9 cellular contexts compared by ENCODE assay signal in the genomic region with DNA sequence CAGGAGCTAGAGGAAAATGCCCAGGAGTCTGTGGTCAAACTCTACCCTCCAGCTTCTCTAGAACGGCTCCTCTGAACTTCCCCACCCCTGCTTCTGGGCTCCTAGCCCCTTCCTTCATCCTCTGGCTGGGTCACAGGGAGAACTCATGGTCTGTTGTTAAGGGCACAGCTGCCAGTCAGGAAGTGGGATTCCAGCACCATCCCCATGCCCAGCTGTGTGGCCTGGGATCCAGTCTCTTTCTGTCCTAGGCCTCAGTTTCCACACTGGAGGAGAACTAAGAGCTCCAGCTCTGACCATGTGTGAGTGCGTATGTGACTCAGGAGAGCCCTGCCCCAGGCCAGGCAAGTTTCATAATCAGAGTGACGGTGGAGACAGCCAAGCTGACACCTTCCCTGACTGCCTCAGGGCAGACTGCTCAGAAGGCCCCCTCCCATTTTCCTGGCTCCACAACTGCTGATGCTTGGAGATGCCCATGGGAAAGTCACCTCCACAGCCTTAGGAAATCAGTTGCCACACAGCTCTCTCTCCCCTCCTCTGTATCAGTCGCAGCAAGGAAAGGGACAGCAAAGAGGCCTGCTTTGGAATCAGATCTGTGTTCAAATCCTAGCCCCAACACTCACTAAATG. TPM values are rescaled to one million over a fixed set of nuclear protein-coding genes. Genes with fewer than 3 reads are reported as not detected.
DNase-seq lines count a peak whose midpoint lies in the region; ATAC-seq lines count a peak whose summit lies in the region.
"Had no signal": no experiment of that assay in that cellular context is flagged by ENCODE, and none has a peak within 500 bp of the region (broad histone marks: within the 10 kb centered on the region; RNA-seq: fewer than 3 reads in every experiment).

No MANE protein-coding gene starts in this region.

- no peaks in the 10 kb centered on the region for H3K27me3 Mint-ChIP-seq in activated T-helper 1 cell treated with anti-CD3 and anti-CD28 coated beads, Interleukin-12 subunit alpha, Interleukin-12 subunit beta, Interleukin-2, Interleukin-4 antibody, amounts not matched to agents 30 ng/mL and 10 ng/mL and 1 ng/mL, durations not matched to agents 14 hours and 24 hours and 36 hours (ENCODE audit: insufficient read depth)
- H3K27me3 Mint-ChIP-seq in stimulated activated naive CD8-positive, alpha-beta T cell treated with anti-CD3 and anti-CD28 coated beads, Interleukin-15, amount 100 ng/mL, for 72 hours = no peaks in the 10 kb centered on the region

- H3K9ac ChIP-seq in iPS-15b (ENCODE audit: low read depth, low read length) = peak overlapping the region; percentile 13

- peaks cover 32% of the 10 kb centered on the region for H3K36me3 ChIP-seq in iPS-15b (ENCODE audit: control insufficient read depth, insufficient read depth, low read length)

- DNase-seq in activated CD4-positive, alpha-beta T cell treated with anti-CD3 and anti-CD28 coated beads for 48 hours = peak; percentile 32
- DNase-seq in activated CD4-positive, alpha-beta T cell treated with anti-CD3 and anti-CD28 coated beads for 1 hour = no peak
- no peak for DNase-seq in activated T-helper 1 cell treated with anti-CD3 and anti-CD28 coated beads, Interleukin-12 subunit alpha, Interleukin-12 subunit beta, Interleukin-2, Interleukin-4 antibody, amounts not matched to agents 30 ng/mL and 10 ng/mL and 1 ng/mL, durations not matched to agents 14 hours and 24 hours and 36 hours (ENCODE audit: low spot score)
- no peak for DNase-seq in stimulated activated naive CD8-positive, alpha-beta T cell treated with anti-CD3 and anti-CD28 coated beads, Interleukin-15, amount 100 ng/mL, for 72 hours
- no peak for DNase-seq in cerebellar nuclear complex (lab: John Stamatoyannopoulos, UW)
- DNase-seq in NCI-H774 (lab: John Stamatoyannopoulos, UW) = no peak
- DNase-seq in NCI-H446 treated with DMSO at 0.1 percent for 48 hours (lab: John Stamatoyannopoulos, UW) = no peak
- DNase-seq: SHP77 treated with DMSO at 0.1 percent for 48 hours had no signal

- H3K4me1 Mint-ChIP-seq in activated T-helper 1 cell treated with anti-CD3 and anti-CD28 coated beads, Interleukin-12 subunit alpha, Interleukin-12 subunit beta, Interleukin-2, Interleukin-4 antibody, amounts not matched to agents 30 ng/mL and 10 ng/mL and 1 ng/mL, durations not matched to agents 14 hours and 24 hours and 36 hours (ENCODE audit: low read depth) = peaks cover 41% of the 10 kb centered on the region
- peaks cover 82% of the 10 kb centered on the region for H3K4me1 Mint-ChIP-seq in stimulated activated naive CD8-positive, alpha-beta T cell treated with anti-CD3 and anti-CD28 coated beads, Interleukin-15, amount 100 ng/mL, for 72 hours

- H3K27ac Mint-ChIP-seq in activated T-helper 1 cell treated with anti-CD3 and anti-CD28 coated beads, Interleukin-12 subunit alpha, Interleukin-12 subunit beta, Interleukin-2, Interleukin-4 antibody, amounts not matched to agents 30 ng/mL and 10 ng/mL and 1 ng/mL, durations not matched to agents 14 hours and 24 hours and 36 hours = no peak overlapping the region
- H3K27ac Mint-ChIP-seq in stimulated activated naive CD8-positive, alpha-beta T cell treated with anti-CD3 and anti-CD28 coated beads, Interleukin-15, amount 100 ng/mL, for 72 hours = peak overlapping the region; percentile 80 to 95

- intact Hi-C loops in activated T-helper 1 cell treated with anti-CD3 and anti-CD28 coated beads, Interleukin-12 subunit alpha, Interleukin-12 subunit beta, Interleukin-2, Interleukin-4 antibody, amounts not matched to agents 30 ng/mL and 10 ng/mL and 1 ng/mL, durations not matched to agents 14 hours and 24 hours and 36 hours (cut with micrococcal nuclease) = loop anchor here (5.0 kb wide), 1 partner anchor 1301 kb away; no protein-coding TSS in a partner anchor

- H3K9me3 ChIP-seq in iPS-15b (ENCODE audit: control insufficient read depth, insufficient read depth, low read length) = no peaks in the 10 kb centered on the region

- H3K4me3 ChIP-seq in iPS-15b (ENCODE audit: low read depth, low read length) = peak overlapping the region; percentile 87

- no peak for ATAC-seq in stimulated activated naive CD8-positive, alpha-beta T cell treated with anti-CD3 and anti-CD28 coated beads, Interleukin-15, amount 100 ng/mL, for 72 hours

- H3K27me3 ChIP-seq in iPS-15b (ENCODE audit: control insufficient read depth, insufficient read depth, low read length) = peaks cover 9% of the 10 kb centered on the region

- H3K9me3 Mint-ChIP-seq in activated T-helper 1 cell treated with anti-CD3 and anti-CD28 coated beads, Interleukin-12 subunit alpha, Interleukin-12 subunit beta, Interleukin-2, Interleukin-4 antibody, amounts not matched to agents 30 ng/mL and 10 ng/mL and 1 ng/mL, durations not matched to agents 14 hours and 24 hours and 36 hours = no peaks in the 10 kb centered on the region
- H3K9me3 Mint-ChIP-seq in stimulated activated naive CD8-positive, alpha-beta T cell treated with anti-CD3 and anti-CD28 coated beads, Interleukin-15, amount 100 ng/mL, for 72 hours = no peaks in the 10 kb centered on the region

- peak overlapping the region; percentile 89 for H3K4me3 Mint-ChIP-seq in activated T-helper 1 cell treated with anti-CD3 and anti-CD28 coated beads, Interleukin-12 subunit alpha, Interleukin-12 subunit beta, Interleukin-2, Interleukin-4 antibody, amounts not matched to agents 30 ng/mL and 10 ng/mL and 1 ng/mL, durations not matched to agents 14 hours and 24 hours and 36 hours
- H3K4me3 Mint-ChIP-seq in stimulated activated naive CD8-positive, alpha-beta T cell treated with anti-CD3 and anti-CD28 coated beads, Interleukin-15, amount 100 ng/mL, for 72 hours = peak overlapping the region; percentile 38 to 94

- H3K36me3 Mint-ChIP-seq in activated T-helper 1 cell treated with anti-CD3 and anti-CD28 coated beads, Interleukin-12 subunit alpha, Interleukin-12 subunit beta, Interleukin-2, Interleukin-4 antibody, amounts not matched to agents 30 ng/mL and 10 ng/mL and 1 ng/mL, durations not matched to agents 14 hours and 24 hours and 36 hours (ENCODE audit: low read depth) = peaks cover 2% of the 10 kb centered on the region

- peaks cover 39% of the 10 kb centered on the region for H3K4me1 ChIP-seq in iPS-15b (ENCODE audit: control insufficient read depth, insufficient read depth, low read length)

RNA-seq across cellular contexts. Expression of a gene that starts 1.8 kb away (rescaled TPM):
- 25.5 and 26.3 TPM in 2 replicates for total RNA-seq in activated T-helper 1 cell treated with anti-CD3 and anti-CD28 coated beads, Interleukin-12 subunit alpha, Interleukin-12 subunit beta, Interleukin-2, Interleukin-4 antibody, amounts not matched to agents 30 ng/mL and 10 ng/mL and 1 ng/mL, durations not matched to agents 14 hours and 24 hours and 36 hours

RNA-seq across cellular contexts. Expression of a gene that starts 15.3 kb away (rescaled TPM):
- total RNA-seq in activated T-helper 1 cell treated with anti-CD3 and anti-CD28 coated beads, Interleukin-12 subunit alpha, Interleukin-12 subunit beta, Interleukin-2, Interleukin-4 antibody, amounts not matched to agents 30 ng/mL and 10 ng/mL and 1 ng/mL, durations not matched to agents 14 hours and 24 hours and 36 hours = not detected in 2 replicates

RNA-seq across cellular contexts. Expression of a gene that starts 19.0 kb away (rescaled TPM):
- total RNA-seq in activated T-helper 1 cell treated with anti-CD3 and anti-CD28 coated beads, Interleukin-12 subunit alpha, Interleukin-12 subunit beta, Interleukin-2, Interleukin-4 antibody, amounts not matched to agents 30 ng/mL and 10 ng/mL and 1 ng/mL, durations not matched to agents 14 hours and 24 hours and 36 hours = not detected in 2 replicates

RNA-seq across cellular contexts. Expression of a gene that starts 26.6 kb away (rescaled TPM):
- total RNA-seq in activated T-helper 1 cell treated with anti-CD3 and anti-CD28 coated beads, Interleukin-12 subunit alpha, Interleukin-12 subunit beta, Interleukin-2, Interleukin-4 antibody, amounts not matched to agents 30 ng/mL and 10 ng/mL and 1 ng/mL, durations not matched to agents 14 hours and 24 hours and 36 hours = not detected in 2 replicates

RNA-seq across cellular contexts. Expression of a gene that starts 54.8 kb away (rescaled TPM):
- not detected in 2 replicates for total RNA-seq in activated T-helper 1 cell treated with anti-CD3 and anti-CD28 coated beads, Interleukin-12 subunit alpha, Interleukin-12 subunit beta, Interleukin-2, Interleukin-4 antibody, amounts not matched to agents 30 ng/mL and 10 ng/mL and 1 ng/mL, durations not matched to agents 14 hours and 24 hours and 36 hours
